2 cellular contexts compared by ENCODE assay signal in genomic region chrX:48631376-48632090, GRCh38.
TF ChIP-seq lines count a peak whose summit lies in the region.

No MANE protein-coding gene starts in this region.

TF ChIP-seq in HCT116, 20 proteins besides CTCF, POLR2A, EP300 and RAD21:
- TF ChIP-seq ELF1 (IDR thresholded peaks at IDR 0.05; ENCODE audit: borderline replicate concordance, low read depth) (no peak), MAX (IDR thresholded peaks at IDR 0.05) (no peak), EZH2 (IDR thresholded peaks at IDR 0.05) (no peak), EGR1 (IDR thresholded peaks at IDR 0.05; ENCODE audit: low read depth) (no peak), ATF3 (IDR thresholded peaks at IDR 0.05) (no peak), CEBPB (IDR thresholded peaks at IDR 0.05; ENCODE audit: low read depth) (no peak), EZH2phosphoT487 (IDR thresholded peaks at IDR 0.05; ENCODE audit: borderline replicate concordance) (no peak), TCF7L2 (IDR thresholded peaks at IDR 0.05; ENCODE audit: borderline replicate concordance, extremely low read depth, insufficient read depth, insufficient read length) (peak; percentile 8), SIN3A (IDR thresholded peaks at IDR 0.05; ENCODE audit: low read depth) (no peak), YY1 (IDR thresholded peaks at IDR 0.05; ENCODE audit: extremely low read depth, insufficient replicate concordance, low read depth, low read length) (no peak), ZFX (IDR thresholded peaks at IDR 0.05) (no peak), SRF (IDR thresholded peaks at IDR 0.05; ENCODE audit: low read depth) (no peak), FOSL1 (IDR thresholded peaks at IDR 0.05; ENCODE audit: low read depth) (no peak), ZBTB33 (IDR thresholded peaks at IDR 0.05; ENCODE audit: extremely low read depth, insufficient replicate concordance, low read length) (no peak), ZNF274 (IDR thresholded peaks at IDR 0.05; ENCODE audit: low read depth, low read length) (no peak), POLR2AphosphoS5 (IDR thresholded peaks at IDR 0.05; ENCODE audit: low read depth, low read length) (peak; percentile 36; the same call in 1 of the 2 replicates), SP1 (IDR thresholded peaks at IDR 0.05; ENCODE audit: low read depth) (peak; percentile 65), CBX3 (IDR thresholded peaks at IDR 0.05; ENCODE audit: low read depth) (peak; percentile 34), REST (IDR thresholded peaks at IDR 0.05; ENCODE audit: low read depth) (no peak), JUND (IDR thresholded peaks at IDR 0.05) (no peak)

TF ChIP-seq in K562, 482 proteins besides CTCF, POLR2A, EP300 and RAD21 (continues in another document):
- TF ChIP-seq MYC (IDR thresholded peaks at IDR 0.05; ENCODE audit: low read depth, low read length) (0 out of 2 replicates have a peak, but pooled peaks have one; percentile 43), MYC (CRISPR knock-in tag; IDR thresholded peaks at IDR 0.05; ENCODE audit: borderline replicate concordance, low read depth) (no peak), TFAP4 (CRISPR knock-in tag; IDR thresholded peaks at IDR 0.05; ENCODE audit: borderline replicate concordance) (peak; percentile 44; the same call in 1 of the 2 replicates), TOE1 (IDR thresholded peaks at IDR 0.05; ENCODE audit: borderline replicate concordance) (peak; percentile 78; the same call in 1 of the 2 replicates), TOE1 (CRISPR knock-in tag; IDR thresholded peaks at IDR 0.05; ENCODE audit: borderline replicate concordance, low read depth) (no peak), TRIM25 (IDR thresholded peaks at IDR 0.05; ENCODE audit: borderline replicate concordance) (no peak), NFE2 (IDR thresholded peaks at IDR 0.05; ENCODE audit: low read depth) (0 out of 2 replicates have a peak, but pooled peaks have one; percentile 3), ELF2 (CRISPR knock-in tag; IDR thresholded peaks at IDR 0.05) (no peak), BRF1 (IDR thresholded peaks at IDR 0.05; ENCODE audit: borderline replicate concordance, extremely low read depth, insufficient read length) (no peak), BCOR (IDR thresholded peaks at IDR 0.05) (peak; percentile 60), JUND (IDR thresholded peaks at IDR 0.05; ENCODE audit: borderline replicate concordance, low read depth, low read length) (peak; percentile 62; the same call in 1 of the 2 replicates), JUND (tag; IDR thresholded peaks at IDR 0.05; ENCODE audit: borderline replicate concordance, low read depth, low read length) (peak; percentile 26; the same call in 1 of the 3 replicates), MAZ (CRISPR knock-in tag; conservative IDR thresholded peaks at IDR 0.05 in 1 of 2, IDR thresholded peaks at IDR 0.05 in 1 of 2) (peak in 1 of 2 experiments; percentile 65; a peak in 1 of 4 replicates), ZNF655 (CRISPR knock-in tag; IDR thresholded peaks at IDR 0.05) (no peak), KLF16 (IDR thresholded peaks at IDR 0.05) (peak; percentile 19; the same call in 1 of the 2 replicates), SOX6 (IDR thresholded peaks at IDR 0.05) (peak; percentile 64), RUNX1 (IDR thresholded peaks at IDR 0.05; ENCODE audit: low read depth) (no peak), TAF9B (IDR thresholded peaks at IDR 0.05; ENCODE audit: partially characterized antibody) (peak; percentile 14), SMC3 (conservative IDR thresholded peaks at IDR 0.05; ENCODE audit: insufficient read depth, low read depth, low read length) (peak; percentile 79), DEAF1 (CRISPR knock-in tag; IDR thresholded peaks at IDR 0.05) (peak; percentile 93), MEF2A (IDR thresholded peaks at IDR 0.05; ENCODE audit: control insufficient read depth, low read depth, low read length) (0 out of 2 replicates have a peak, but pooled peaks have one; percentile 29), KAT8 (IDR thresholded peaks at IDR 0.05; ENCODE audit: low read depth) (no peak), EP400 (IDR thresholded peaks at IDR 0.05) (peak; percentile 39), ESRRA (IDR thresholded peaks at IDR 0.05; ENCODE audit: borderline replicate concordance, low read depth) (peak; percentile 25; the same call in 1 of the 2 replicates), RNF2 (IDR thresholded peaks at IDR 0.05) (peak; percentile 79), FOXP1 (CRISPR knock-in tag; IDR thresholded peaks at IDR 0.05) (no peak), BDP1 (IDR thresholded peaks at IDR 0.05; ENCODE audit: insufficient read depth, insufficient read length) (no peak), RB1 (IDR thresholded peaks at IDR 0.05; ENCODE audit: low read depth) (peak; percentile 58; the same call in 1 of the 2 replicates), CXXC5 (CRISPR knock-in tag; IDR thresholded peaks at IDR 0.05) (peak; percentile 23; the same call in 1 of the 2 replicates), TCF7 (IDR thresholded peaks at IDR 0.05; ENCODE audit: borderline replicate concordance) (peak; percentile 62; the same call in 1 of the 2 replicates), TAF15 (IDR thresholded peaks at IDR 0.05; ENCODE audit: low read depth, low read length) (no peak), ZBTB11 (CRISPR knock-in tag; IDR thresholded peaks at IDR 0.05) (no peak), EGR1 (conservative IDR thresholded peaks at IDR 0.05) (peak; percentile 78; the same call in 1 of the 2 replicates), AFF1 (IDR thresholded peaks at IDR 0.05; ENCODE audit: low read depth in 1 of 2, partially characterized antibody in 2 of 2) (peak in 1 of 2 experiments; percentile 33), L3MBTL2 (IDR thresholded peaks at IDR 0.05) (0 out of 2 replicates have a peak, but pooled peaks have one; percentile 17), HDAC3 (IDR thresholded peaks at IDR 0.05; ENCODE audit: borderline replicate concordance, partially characterized antibody) (no peak), POLR2B (IDR thresholded peaks at IDR 0.05; ENCODE audit: low read depth, partially characterized antibody) (no peak), TBL1XR1 (IDR thresholded peaks at IDR 0.05; ENCODE audit: low read length in 2 of 2) (peak in 1 of 2 experiments; percentile 80; a peak in 2 of 4 replicates), GTF2F1 (IDR thresholded peaks at IDR 0.05; ENCODE audit: low read depth, low read length) (0 out of 2 replicates have a peak, but pooled peaks have one; percentile 45), MNT (conservative IDR thresholded peaks at IDR 0.05) (peak; percentile 23 to 34; a peak in 2 of 4 replicates)
